Comparison of ENCODE assay signal across 1 cellular context in genomic region chr17:46200200-46200599, GRCh38.
TF ChIP-seq lines count a peak whose summit lies in the region.

No MANE protein-coding gene starts in this region.

TF ChIP-seq in K562, 482 proteins besides CTCF, POLR2A, EP300 and RAD21 (continued from another document):
- TF ChIP-seq C11orf30 (IDR thresholded peaks at IDR 0.05; ENCODE audit: low read depth) = peak; percentile 50; the same call in 1 of the 2 replicates
